Comparison of ENCODE assay signal across 1 cellular context in the genomic region with DNA sequence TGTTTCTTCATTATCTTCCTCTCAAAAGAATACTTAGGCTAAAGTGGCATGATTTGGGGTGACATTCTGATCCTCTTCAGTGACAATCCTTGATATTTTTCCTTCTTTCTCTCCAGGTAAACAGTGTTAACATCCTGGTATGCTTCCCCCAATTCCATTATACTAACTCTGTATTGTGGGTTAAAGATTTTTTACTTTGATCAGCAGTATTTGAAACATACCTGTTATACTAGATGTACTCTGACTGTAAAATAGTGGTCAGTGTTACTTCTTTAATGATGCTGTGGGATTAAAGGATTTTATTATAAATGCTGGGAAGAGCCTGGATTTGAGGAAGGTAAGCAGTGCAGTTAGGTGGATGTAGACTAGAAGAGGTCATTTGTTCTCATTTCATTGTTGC.
TF ChIP-seq lines count a peak whose summit lies in the region.

No MANE protein-coding gene starts in this region.

TF ChIP-seq in GM23338, 12 proteins besides CTCF, POLR2A, EP300 and RAD21 (continued from another document):
- TF ChIP-seq, protein P1, sequence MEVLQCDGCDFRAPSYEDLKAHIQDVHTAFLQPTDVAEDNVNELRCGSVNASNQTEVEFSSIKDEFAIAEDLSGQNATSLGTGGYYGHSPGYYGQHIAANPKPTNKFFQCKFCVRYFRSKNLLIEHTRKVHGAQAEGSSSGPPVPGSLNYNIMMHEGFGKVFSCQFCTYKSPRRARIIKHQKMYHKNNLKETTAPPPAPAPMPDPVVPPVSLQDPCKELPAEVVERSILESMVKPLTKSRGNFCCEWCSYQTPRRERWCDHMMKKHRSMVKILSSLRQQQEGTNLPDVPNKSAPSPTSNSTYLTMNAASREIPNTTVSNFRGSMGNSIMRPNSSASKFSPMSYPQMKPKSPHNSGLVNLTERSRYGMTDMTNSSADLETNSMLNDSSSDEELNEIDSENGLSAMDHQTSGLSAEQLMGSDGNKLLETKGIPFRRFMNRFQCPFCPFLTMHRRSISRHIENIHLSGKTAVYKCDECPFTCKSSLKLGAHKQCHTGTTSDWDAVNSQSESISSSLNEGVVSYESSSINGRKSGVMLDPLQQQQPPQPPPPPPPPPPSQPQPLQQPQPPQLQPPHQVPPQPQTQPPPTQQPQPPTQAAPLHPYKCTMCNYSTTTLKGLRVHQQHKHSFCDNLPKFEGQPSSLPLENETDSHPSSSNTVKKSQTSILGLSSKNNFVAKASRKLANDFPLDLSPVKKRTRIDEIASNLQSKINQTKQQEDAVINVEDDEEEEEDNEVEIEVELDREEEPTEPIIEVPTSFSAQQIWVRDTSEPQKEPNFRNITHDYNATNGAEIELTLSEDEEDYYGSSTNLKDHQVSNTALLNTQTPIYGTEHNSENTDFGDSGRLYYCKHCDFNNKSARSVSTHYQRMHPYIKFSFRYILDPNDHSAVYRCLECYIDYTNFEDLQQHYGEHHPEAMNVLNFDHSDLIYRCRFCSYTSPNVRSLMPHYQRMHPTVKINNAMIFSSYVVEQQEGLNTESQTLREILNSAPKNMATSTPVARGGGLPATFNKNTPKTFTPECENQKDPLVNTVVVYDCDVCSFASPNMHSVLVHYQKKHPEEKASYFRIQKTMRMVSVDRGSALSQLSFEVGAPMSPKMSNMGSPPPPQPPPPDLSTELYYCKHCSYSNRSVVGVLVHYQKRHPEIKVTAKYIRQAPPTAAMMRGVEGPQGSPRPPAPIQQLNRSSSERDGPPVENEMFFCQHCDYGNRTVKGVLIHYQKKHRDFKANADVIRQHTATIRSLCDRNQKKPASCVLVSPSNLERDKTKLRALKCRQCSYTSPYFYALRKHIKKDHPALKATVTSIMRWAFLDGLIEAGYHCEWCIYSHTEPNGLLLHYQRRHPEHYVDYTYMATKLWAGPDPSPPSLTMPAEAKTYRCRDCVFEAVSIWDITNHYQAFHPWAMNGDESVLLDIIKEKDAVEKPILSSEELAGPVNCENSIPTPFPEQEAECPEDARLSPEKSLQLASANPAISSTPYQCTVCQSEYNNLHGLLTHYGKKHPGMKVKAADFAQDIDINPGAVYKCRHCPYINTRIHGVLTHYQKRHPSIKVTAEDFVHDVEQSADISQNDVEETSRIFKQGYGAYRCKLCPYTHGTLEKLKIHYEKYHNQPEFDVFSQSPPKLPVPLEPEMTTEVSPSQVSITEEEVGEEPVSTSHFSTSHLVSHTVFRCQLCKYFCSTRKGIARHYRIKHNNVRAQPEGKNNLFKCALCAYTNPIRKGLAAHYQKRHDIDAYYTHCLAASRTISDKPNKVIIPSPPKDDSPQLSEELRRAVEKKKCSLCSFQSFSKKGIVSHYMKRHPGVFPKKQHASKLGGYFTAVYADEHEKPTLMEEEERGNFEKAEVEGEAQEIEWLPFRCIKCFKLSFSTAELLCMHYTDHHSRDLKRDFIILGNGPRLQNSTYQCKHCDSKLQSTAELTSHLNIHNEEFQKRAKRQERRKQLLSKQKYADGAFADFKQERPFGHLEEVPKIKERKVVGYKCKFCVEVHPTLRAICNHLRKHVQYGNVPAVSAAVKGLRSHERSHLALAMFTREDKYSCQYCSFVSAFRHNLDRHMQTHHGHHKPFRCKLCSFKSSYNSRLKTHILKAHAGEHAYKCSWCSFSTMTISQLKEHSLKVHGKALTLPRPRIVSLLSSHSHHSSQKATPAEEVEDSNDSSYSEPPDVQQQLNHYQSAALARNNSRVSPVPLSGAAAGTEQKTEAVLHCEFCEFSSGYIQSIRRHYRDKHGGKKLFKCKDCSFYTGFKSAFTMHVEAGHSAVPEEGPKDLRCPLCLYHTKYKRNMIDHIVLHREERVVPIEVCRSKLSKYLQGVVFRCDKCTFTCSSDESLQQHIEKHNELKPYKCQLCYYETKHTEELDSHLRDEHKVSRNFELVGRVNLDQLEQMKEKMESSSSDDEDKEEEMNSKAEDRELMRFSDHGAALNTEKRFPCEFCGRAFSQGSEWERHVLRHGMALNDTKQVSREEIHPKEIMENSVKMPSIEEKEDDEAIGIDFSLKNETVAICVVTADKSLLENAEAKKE (CRISPR knock-in tag; IDR thresholded peaks at IDR 0.05), result no peak
- no peak for TF ChIP-seq CREB1 (CRISPR knock-in tag; IDR thresholded peaks at IDR 0.05; ENCODE audit: low read depth)
- TF ChIP-seq STAT1 (IDR thresholded peaks at IDR 0.05; ENCODE audit: unreplicated experiment), result no peak
- TF ChIP-seq JUNB (IDR thresholded peaks at IDR 0.05; ENCODE audit: unreplicated experiment), result no peak
- TF ChIP-seq, protein P2, sequence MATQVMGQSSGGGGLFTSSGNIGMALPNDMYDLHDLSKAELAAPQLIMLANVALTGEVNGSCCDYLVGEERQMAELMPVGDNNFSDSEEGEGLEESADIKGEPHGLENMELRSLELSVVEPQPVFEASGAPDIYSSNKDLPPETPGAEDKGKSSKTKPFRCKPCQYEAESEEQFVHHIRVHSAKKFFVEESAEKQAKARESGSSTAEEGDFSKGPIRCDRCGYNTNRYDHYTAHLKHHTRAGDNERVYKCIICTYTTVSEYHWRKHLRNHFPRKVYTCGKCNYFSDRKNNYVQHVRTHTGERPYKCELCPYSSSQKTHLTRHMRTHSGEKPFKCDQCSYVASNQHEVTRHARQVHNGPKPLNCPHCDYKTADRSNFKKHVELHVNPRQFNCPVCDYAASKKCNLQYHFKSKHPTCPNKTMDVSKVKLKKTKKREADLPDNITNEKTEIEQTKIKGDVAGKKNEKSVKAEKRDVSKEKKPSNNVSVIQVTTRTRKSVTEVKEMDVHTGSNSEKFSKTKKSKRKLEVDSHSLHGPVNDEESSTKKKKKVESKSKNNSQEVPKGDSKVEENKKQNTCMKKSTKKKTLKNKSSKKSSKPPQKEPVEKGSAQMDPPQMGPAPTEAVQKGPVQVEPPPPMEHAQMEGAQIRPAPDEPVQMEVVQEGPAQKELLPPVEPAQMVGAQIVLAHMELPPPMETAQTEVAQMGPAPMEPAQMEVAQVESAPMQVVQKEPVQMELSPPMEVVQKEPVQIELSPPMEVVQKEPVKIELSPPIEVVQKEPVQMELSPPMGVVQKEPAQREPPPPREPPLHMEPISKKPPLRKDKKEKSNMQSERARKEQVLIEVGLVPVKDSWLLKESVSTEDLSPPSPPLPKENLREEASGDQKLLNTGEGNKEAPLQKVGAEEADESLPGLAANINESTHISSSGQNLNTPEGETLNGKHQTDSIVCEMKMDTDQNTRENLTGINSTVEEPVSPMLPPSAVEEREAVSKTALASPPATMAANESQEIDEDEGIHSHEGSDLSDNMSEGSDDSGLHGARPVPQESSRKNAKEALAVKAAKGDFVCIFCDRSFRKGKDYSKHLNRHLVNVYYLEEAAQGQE (IDR thresholded peaks at IDR 0.05; ENCODE audit: unreplicated experiment), result no peak
- no peak for TF ChIP-seq ZNF114 (CRISPR knock-in tag; IDR thresholded peaks at IDR 0.05)
- TF ChIP-seq NANOG (IDR thresholded peaks at IDR 0.05; ENCODE audit: borderline replicate concordance), result no peak
